17 cellular contexts compared by ENCODE assay signal in genomic region chr6:158376650-158377081, GRCh38.
DNase-seq lines count a peak whose midpoint lies in the region; ATAC-seq, FAIRE-seq and TF ChIP-seq lines count a peak whose summit lies in the region.
"Had no signal": no experiment of that assay in that cellular context is flagged by ENCODE, and none has a peak within 500 bp of the region (broad histone marks: within the 10 kb centered on the region; RNA-seq: fewer than 3 reads in every experiment).

No MANE protein-coding gene starts in this region.

- no peak for TF ChIP-seq RAD21 in HepG2 (CRISPR knock-in tag; IDR thresholded peaks at IDR 0.05)

- H3K9ac ChIP-seq in HepG2 (ENCODE audit: insufficient read depth, low read depth, low read length): no peak overlapping the region

- 0 out of 2 replicates have a peak, but pooled peaks cover 4% of the 10 kb centered on the region for H3K4me1 ChIP-seq in HepG2 (ENCODE audit: insufficient read depth, low read length)
- no peaks in the 10 kb centered on the region for H3K4me1 ChIP-seq in right lobe of liver
- H3K4me1 ChIP-seq in breast epithelium: peaks cover 0 to 6% of the 10 kb centered on the region in 2 donors

- TF ChIP-seq POLR2A in HepG2 (IDR thresholded peaks at IDR 0.05; ENCODE audit: insufficient read depth in 1 of 2, low read depth in 2 of 2, low read length in 2 of 2) (no peak), right lobe of liver (IDR thresholded peaks at IDR 0.05) (no peak), breast epithelium (IDR thresholded peaks at IDR 0.05) (no peak)

- H3K4me3 ChIP-seq in HepG2 (replicated peaks in 1 of 3; ENCODE audit: insufficient read depth in 1 of 3, low read depth in 2 of 3, low read length in 3 of 3) (no peak overlapping the region), right lobe of liver (no peak overlapping the region), breast epithelium (no peak overlapping the region)
- H3K4me3 ChIP-seq: esophagus squamous epithelium, spleen, vagina had no signal

- TF ChIP-seq CTCF in HepG2 (CRISPR knock-in tag; IDR thresholded peaks at IDR 0.05): no peak
- TF ChIP-seq CTCF in right lobe of liver (IDR thresholded peaks at IDR 0.05): no peak
- TF ChIP-seq CTCF in breast epithelium (IDR thresholded peaks at IDR 0.05): no peak

- no peak overlapping the region for H3K4me2 ChIP-seq in HepG2 (ENCODE audit: low read depth, low read length)

- in situ Hi-C loops in HepG2 (cut with HindIII; ENCODE audit: extremely low pct_ligation_motif_present, low pct_unique_long_range_greater_than_20kb): no loop called here

- no peak overlapping the region for H3K4me3 Mint-ChIP-seq in memory B cell
- no peak overlapping the region for H3K4me3 Mint-ChIP-seq in T-cell
- H3K4me3 Mint-ChIP-seq: activated CD4-positive, alpha-beta T cell treated with anti-CD3 and anti-CD28 coated beads, Interleukin-2, amount 10 ng/mL, durations not matched to agents 24 days and 14 days; central memory CD8-positive, alpha-beta T cell; naive B cell had no signal

- no peak for TF ChIP-seq EP300 in HepG2 (IDR thresholded peaks at IDR 0.05; ENCODE audit: low read depth in 2 of 2, low read length in 2 of 2)
- TF ChIP-seq EP300 in HepG2 (CRISPR knock-in tag; IDR thresholded peaks at IDR 0.05; ENCODE audit: borderline replicate concordance): no peak

- ATAC-seq in HepG2 (0 out of 3 replicates have a peak, but pooled peaks have one; percentile 17), right lobe of liver (no peak), memory B cell (ENCODE audit: low read depth) (no peak), T-cell (replicated peaks in 1 of 4) (no peak)

- BruUV-seq in HepG2 (replicated peaks; lab: Mats Ljungman, UMichigan): no TSS peak

- H3K27ac ChIP-seq in HepG2 (ENCODE audit: extremely low read length, insufficient read depth, low read length) (no peak overlapping the region), right lobe of liver (no peak overlapping the region), breast epithelium (peak overlapping the region; percentile 64 to 73)
- H3K27ac ChIP-seq: esophagus squamous epithelium, spleen, vagina had no signal

- no peaks in the 10 kb centered on the region for H3K27me3 ChIP-seq in HepG2 (ENCODE audit: control insufficient read depth in 1 of 2, insufficient read depth in 2 of 2, low read length in 2 of 2)
- H3K27me3 ChIP-seq in right lobe of liver: no peaks in the 10 kb centered on the region
- no peaks in the 10 kb centered on the region for H3K27me3 ChIP-seq in breast epithelium
- H3K27me3 ChIP-seq: esophagus squamous epithelium, spleen, vagina had no signal

- H3K79me2 ChIP-seq in HepG2 (ENCODE audit: insufficient read depth, low read length): peaks cover 11% of the 10 kb centered on the region

- no peaks in the 10 kb centered on the region for H4K20me1 ChIP-seq in HepG2 (ENCODE audit: insufficient read depth, low read length)

- H3K36me3 Mint-ChIP-seq in memory B cell (peaks cover 15% of the 10 kb centered on the region), T-cell (peaks cover 17% of the 10 kb centered on the region)

- POLR2A ChIA-PET in HepG2 (lab: Yijun Ruan, JAX): no interaction called here
- POLR2A ChIA-PET in T-cell (lab: Charles Lee): no interaction called here

- H3K27me3 Mint-ChIP-seq in memory B cell (no peaks in the 10 kb centered on the region), T-cell (no peaks in the 10 kb centered on the region)
- H3K27me3 Mint-ChIP-seq: activated CD4-positive, alpha-beta T cell treated with anti-CD3 and anti-CD28 coated beads, Interleukin-2, amount 10 ng/mL, durations not matched to agents 24 days and 14 days; central memory CD8-positive, alpha-beta T cell; naive B cell had no signal

- CTCF ChIA-PET in HepG2 (lab: Yijun Ruan, JAX; ENCODE audit: low intra/inter-chr PET ratio, low total read pairs) (no interaction called here), T-cell (lab: Charles Lee) (no interaction called here)

- H3K36me3 ChIP-seq in HepG2 (replicated peaks in 1 of 2; ENCODE audit: control insufficient read depth in 1 of 2, insufficient read depth in 2 of 2, low read length in 2 of 2) (peaks cover 1 to 26% of the 10 kb centered on the region in 2 experiments; a peak in 4 of 5 replicates), right lobe of liver (no peaks in the 10 kb centered on the region), breast epithelium (no peaks in the 10 kb centered on the region)
- H3K36me3 ChIP-seq: esophagus squamous epithelium, spleen, vagina had no signal

- H3K27ac Mint-ChIP-seq in memory B cell: peak overlapping the region; percentile 32
- H3K27ac Mint-ChIP-seq in T-cell: no peak overlapping the region
- H3K27ac Mint-ChIP-seq: activated CD4-positive, alpha-beta T cell treated with anti-CD3 and anti-CD28 coated beads, Interleukin-2, amount 10 ng/mL, durations not matched to agents 24 days and 14 days had no signal

- H3K9me3 ChIP-seq in HepG2 (ENCODE audit: low read length) (no peaks in the 10 kb centered on the region), right lobe of liver (no peaks in the 10 kb centered on the region), breast epithelium (no peaks in the 10 kb centered on the region)
- H3K9me3 ChIP-seq: esophagus squamous epithelium, spleen, vagina had no signal

- H3K4me1 Mint-ChIP-seq in memory B cell: peaks cover 39% of the 10 kb centered on the region
- peaks cover 15 to 47% (median 20%) of the 10 kb centered on the region in 3 donors for H3K4me1 Mint-ChIP-seq in T-cell
- H3K4me1 Mint-ChIP-seq: activated CD4-positive, alpha-beta T cell treated with anti-CD3 and anti-CD28 coated beads, Interleukin-2, amount 10 ng/mL, durations not matched to agents 24 days and 14 days had no signal

- H3K9me3 Mint-ChIP-seq in memory B cell (no peaks in the 10 kb centered on the region), T-cell (no peaks in the 10 kb centered on the region)
- H3K9me3 Mint-ChIP-seq: activated CD4-positive, alpha-beta T cell treated with anti-CD3 and anti-CD28 coated beads, Interleukin-2, amount 10 ng/mL, durations not matched to agents 24 days and 14 days; central memory CD8-positive, alpha-beta T cell; naive B cell had no signal

- H2AFZ ChIP-seq in HepG2 (ENCODE audit: low read length): no peak overlapping the region

- no peak for FAIRE-seq in HepG2 (lab: Jason Lieb, UNC)

- WGBS in HepG2 (ENCODE audit: low lambda C conversion rate): 92% methylated on average over 2 of the region's 2 CpGs
- 79% methylated on average over 2 of the region's 2 CpGs for WGBS in right lobe of liver (ENCODE audit: insufficient coverage, low coverage, low lambda C conversion rate, missing lambda C conversion rate)

- DNase-seq in HepG2 (ENCODE audit: low spot score) (no peak), right lobe of liver (no peak), breast epithelium (ENCODE audit: low spot score in 2 of 2) (no peak), memory B cell (ENCODE audit: low spot score in 2 of 2) (no peak), cerebellar cortex (ENCODE audit: low spot score) (no peak), SW 1271 (lab: John Stamatoyannopoulos, UW) (no peak), ureter (ENCODE audit: low spot score) (no peak), T-cell (no peak)
- DNase-seq: activated CD4-positive, alpha-beta T cell treated with anti-CD3 and anti-CD28 coated beads, Interleukin-2, amount 10 ng/mL, durations not matched to agents 24 days and 14 days; DMS79 treated with DMSO at 0.1 percent for 48 hours; esophagus squamous epithelium; islet precursor cell; naive B cell; NCI-H1436; spleen had no signal

- intact Hi-C loops in HepG2 (cut with micrococcal nuclease; ENCODE audit: unreplicated experiment): no loop called here
- intact Hi-C loops in right lobe of liver (cut with DNase I): no loop called here
- intact Hi-C loops in breast epithelium (cut with DNase I; ENCODE audit: low total_unique reads): no loop called here

TF ChIP-seq in HepG2, 621 proteins besides CTCF, POLR2A, EP300 and RAD21 (continues in another document):
- TF ChIP-seq PPARG (CRISPR knock-in tag; conservative IDR thresholded peaks at IDR 0.05) (no peak), CBFB (CRISPR knock-in tag; IDR thresholded peaks at IDR 0.05) (no peak), BORCS8-MEF2B (CRISPR knock-in tag; IDR thresholded peaks at IDR 0.05) (no peak), ZKSCAN5 (CRISPR knock-in tag; IDR thresholded peaks at IDR 0.05) (no peak), RELA (CRISPR knock-in tag; IDR thresholded peaks at IDR 0.05) (no peak), PBX3 (CRISPR knock-in tag; IDR thresholded peaks at IDR 0.05; ENCODE audit: borderline replicate concordance) (no peak), HDAC1 (CRISPR knock-in tag; IDR thresholded peaks at IDR 0.05) (no peak), HES4 (CRISPR knock-in tag; IDR thresholded peaks at IDR 0.05; ENCODE audit: borderline replicate concordance) (no peak), FUBP1 (CRISPR knock-in tag; IDR thresholded peaks at IDR 0.05; ENCODE audit: borderline replicate concordance) (no peak), ZNF460 (CRISPR knock-in tag; IDR thresholded peaks at IDR 0.05; ENCODE audit: borderline replicate concordance) (no peak), ZNF124 (CRISPR knock-in tag; IDR thresholded peaks at IDR 0.05) (no peak), ZNF10 (CRISPR knock-in tag; IDR thresholded peaks at IDR 0.05; ENCODE audit: borderline replicate concordance, low read depth) (no peak), KLF16 (CRISPR knock-in tag; IDR thresholded peaks at IDR 0.05) (no peak), ZNF776 (CRISPR knock-in tag; IDR thresholded peaks at IDR 0.05) (no peak)

Comparison
In these comparisons a context has a peak if more than half of its experiments do, and no peak if none do; other contexts are left out.
1. H3K27ac ChIP-seq: peak in breast epithelium (2 of 2); none in HepG2 (single experiment) and right lobe of liver (0 of 3).